In the genomic region with DNA sequence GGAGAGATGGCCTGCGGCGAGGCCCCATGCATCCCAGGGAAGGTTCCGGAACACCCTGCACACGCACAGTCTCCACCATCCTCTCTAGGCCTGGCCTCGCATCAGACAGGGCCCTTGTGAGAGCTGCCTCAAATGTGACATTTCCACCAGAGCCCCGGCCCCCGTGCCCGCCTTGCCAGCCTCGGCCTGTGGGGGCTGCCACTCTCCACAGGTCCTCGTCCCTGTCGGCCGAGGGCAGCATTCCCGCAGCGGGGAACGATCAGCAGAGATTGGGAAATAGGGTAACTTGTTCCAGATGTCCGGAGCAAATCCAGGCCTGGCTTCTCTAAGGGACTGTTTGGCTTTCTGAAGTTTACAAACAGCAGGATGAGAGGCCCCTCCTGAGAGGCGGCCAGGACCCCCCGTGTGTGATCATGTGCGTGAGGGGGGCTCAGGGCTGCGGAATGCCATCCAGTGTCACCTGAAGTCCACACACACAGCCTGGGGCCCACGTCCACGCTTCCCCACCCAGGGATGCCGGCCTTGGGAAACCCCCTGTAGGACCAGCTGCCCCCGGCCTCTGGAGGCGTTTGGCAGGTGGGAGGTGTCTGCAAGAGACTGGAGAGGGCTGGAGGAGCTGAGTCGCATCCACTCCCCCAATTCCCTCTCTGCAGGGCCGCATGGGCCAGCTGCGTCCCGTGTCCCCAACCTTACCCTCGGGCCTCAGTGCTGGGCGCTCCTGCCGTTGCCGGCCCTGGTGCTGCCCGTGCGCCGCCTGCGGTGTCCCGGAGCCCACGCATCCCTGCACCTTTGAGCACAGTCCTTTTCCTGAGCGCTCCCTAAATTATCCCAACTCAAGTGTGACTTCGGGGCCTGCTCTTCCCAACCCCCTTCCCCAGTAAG, we compare ENCODE assay signal across 20 cellular contexts.
A peak's percentile ranks its signal among the peaks of the same experiment; 100 is the strongest.
DNase-seq lines count a peak whose midpoint lies in the region; ATAC-seq and TF ChIP-seq lines count a peak whose summit lies in the region.
"Had no signal": no experiment of that assay in that cellular context is flagged by ENCODE, and none has a peak within 500 bp of the region (broad histone marks: within the 10 kb centered on the region; RNA-seq: fewer than 3 reads in every experiment).

No MANE protein-coding gene starts in this region.

- POLR2A ChIA-PET in Caco-2 (lab: Charles Lee) (no interaction called here), PC-9 (lab: Charles Lee; ENCODE audit: unreplicated experiment) (no interaction called here)

- H4K20me1 ChIP-seq in hepatocyte (ENCODE audit: insufficient read depth, poor library complexity, severe bottlenecking), result no peaks in the 10 kb centered on the region
- no peaks in the 10 kb centered on the region for H4K20me1 ChIP-seq in PC-9 (ENCODE audit: insufficient read depth)

- H3K27ac ChIP-seq in hepatocyte (peak overlapping the region; percentile 67), PC-9 (no peak overlapping the region)
- H3K27ac ChIP-seq: left lung had no signal

- no peaks in the 10 kb centered on the region for H3K4me1 ChIP-seq in Caco-2
- peaks cover 18% of the 10 kb centered on the region for H3K4me1 ChIP-seq in hepatocyte (ENCODE audit: insufficient read depth)
- peaks cover 8% of the 10 kb centered on the region for H3K4me1 ChIP-seq in PC-9 (replicated peaks; ENCODE audit: insufficient read depth)
- H3K4me1 ChIP-seq: left lung had no signal

- peak overlapping the region; percentile 73 for H3K27ac Mint-ChIP-seq in Caco-2 (ENCODE audit: unreplicated experiment)
- H3K27ac Mint-ChIP-seq: activated B cell treated with CpG ODN at 0.5 μM for 24 hours, T-cell had no signal

- H3K4me3 Mint-ChIP-seq in Caco-2 (ENCODE audit: unreplicated experiment), result no peak overlapping the region
- H3K4me3 Mint-ChIP-seq: activated B cell treated with CpG ODN at 0.5 μM for 24 hours, T-cell had no signal

- no peaks in the 10 kb centered on the region for H3K36me3 ChIP-seq in Caco-2 (ENCODE audit: control insufficient read depth, insufficient read depth, low read length)
- no peaks in the 10 kb centered on the region for H3K36me3 ChIP-seq in hepatocyte (replicated peaks; ENCODE audit: insufficient read depth, low read depth)
- H3K36me3 ChIP-seq in PC-9 (ENCODE audit: low read depth), result no peaks in the 10 kb centered on the region
- H3K36me3 ChIP-seq: left lung had no signal

- H3K9me2 ChIP-seq in hepatocyte (replicated peaks; ENCODE audit: insufficient read depth) (no peaks in the 10 kb centered on the region), PC-9 (ENCODE audit: insufficient read depth) (no peaks in the 10 kb centered on the region)

- H3K4me3 ChIP-seq in Caco-2 (ENCODE audit: low read depth, low read length) (no peak overlapping the region), hepatocyte (no peak overlapping the region), PC-9 (no peak overlapping the region)
- H3K4me3 ChIP-seq: left lung had no signal

- CTCF ChIA-PET in Caco-2 (lab: Charles Lee), result interaction anchor here (1.5 kb wide), 1 partner anchor 30 kb away, joined by 4 read pairs; no protein-coding TSS in a partner anchor
- CTCF ChIA-PET in PC-9 (lab: Charles Lee), result interaction anchor here (0.6 kb wide), 1 partner anchor 59 kb away, joined by 5 read pairs; no protein-coding TSS in a partner anchor

- H3K79me2 ChIP-seq in hepatocyte, result no peaks in the 10 kb centered on the region
- no peaks in the 10 kb centered on the region for H3K79me2 ChIP-seq in PC-9 (ENCODE audit: low read depth)

- H3K9me3 Mint-ChIP-seq in Caco-2 (ENCODE audit: unreplicated experiment), result no peaks in the 10 kb centered on the region
- H3K9me3 Mint-ChIP-seq: T-cell had no signal

- intact Hi-C loops in Caco-2 (cut with micrococcal nuclease; ENCODE audit: unreplicated experiment), result no loop called here
- intact Hi-C loops in left colon (cut with DNase I, micrococcal nuclease), result no loop called here
- intact Hi-C loops in PC-9 (cut with micrococcal nuclease; ENCODE audit: unreplicated experiment), result no loop called here

- H3K27me3 Mint-ChIP-seq in Caco-2 (ENCODE audit: insufficient read depth, unreplicated experiment), result no peaks in the 10 kb centered on the region

- no peaks in the 10 kb centered on the region for H3K9me3 ChIP-seq in Caco-2
- no peaks in the 10 kb centered on the region for H3K9me3 ChIP-seq in hepatocyte (ENCODE audit: low read depth)
- H3K9me3 ChIP-seq in PC-9 (ENCODE audit: insufficient read depth, low read depth), result no peaks in the 10 kb centered on the region
- H3K9me3 ChIP-seq: left lung had no signal

- H3F3A ChIP-seq in PC-9 (ENCODE audit: insufficient read depth, low read depth), result peaks cover 4% of the 10 kb centered on the region; the same call in 1 of the 2 replicates

- 66% methylated on average over 40 of the region's 41 CpGs for WGBS in hepatocyte (ENCODE audit: low lambda C conversion rate, missing lambda C conversion rate)

- no TSS peak for BruUV-seq in Caco-2 (replicated peaks; lab: Mats Ljungman, UMichigan)
- no TSS peak for BruUV-seq in PC-9 (replicated peaks; lab: Mats Ljungman, UMichigan)

- H3K27me3 ChIP-seq in Caco-2 (replicated peaks; ENCODE audit: control insufficient read depth, insufficient read depth, low read length) (no peaks in the 10 kb centered on the region), hepatocyte (no peaks in the 10 kb centered on the region), PC-9 (ENCODE audit: insufficient read depth, low read depth) (no peaks in the 10 kb centered on the region)
- H3K27me3 ChIP-seq: left lung had no signal

- H2AFZ ChIP-seq in hepatocyte (no peak overlapping the region), PC-9 (no peak overlapping the region)

- no peaks in the 10 kb centered on the region for H3K4me1 Mint-ChIP-seq in Caco-2 (ENCODE audit: low read depth, unreplicated experiment)
- H3K4me1 Mint-ChIP-seq: activated B cell treated with CpG ODN at 0.5 μM for 24 hours, T-cell had no signal

- H3K4me2 ChIP-seq in hepatocyte (no peak overlapping the region), PC-9 (no peak overlapping the region)

- no peaks in the 10 kb centered on the region for H3K36me3 Mint-ChIP-seq in Caco-2 (ENCODE audit: insufficient read depth, unreplicated experiment)
- H3K36me3 Mint-ChIP-seq: T-cell had no signal

- ATAC-seq in HG03280 (IDR thresholded peaks at IDR 0.05; ENCODE audit: unreplicated experiment) (no peak), left colon (no peak)
- ATAC-seq: left lung; stimulated activated naive CD8-positive, alpha-beta T cell treated with anti-CD3 and anti-CD28 coated beads, Interleukin-15, Interleukin-2, amounts not matched to agents 100 U/mL and 50 U/mL, for 24 hours; T-cell had no signal

- no peak for DNase-seq in Caco-2
- peak; percentile 47 for DNase-seq in brain pericyte (ENCODE audit: low read depth, low spot score)
- peak; percentile 52 for DNase-seq in hepatocyte (ENCODE audit: low spot score)
- peak; percentile 50 for DNase-seq in smooth muscle cell of the brain vasculature (ENCODE audit: low read depth, low spot score)
- no peak for DNase-seq in activated gamma-delta T cell (lab: John Stamatoyannopoulos, UW)
- DNase-seq in left colon, result no peak
- no peak for DNase-seq in PC-9
- DNase-seq: activated B cell treated with CpG ODN at 0.5 μM for 24 hours; activated naive CD4-positive, alpha-beta T cell treated with anti-CD3 and anti-CD28 coated beads, Interleukin-2, amount 50 U/mL, for 16 hours; AML-193; caudate nucleus; HCEC 1CT; hippocampal formation; KBM-7; left lung; NCI-H1417; NCI-H446 treated with DMSO at 0.1 percent for 48 hours; stimulated activated naive CD8-positive, alpha-beta T cell treated with anti-CD3 and anti-CD28 coated beads, Interleukin-15, Interleukin-2, amounts not matched to agents 100 U/mL and 50 U/mL, for 24 hours; T-cell had no signal

- TF ChIP-seq CTCF in Caco-2 (IDR thresholded peaks at IDR 0.05; ENCODE audit: insufficient read depth in 1 of 2, low read depth in 1 of 2, low read length in 1 of 2, severe bottlenecking in 1 of 2, unreplicated experiment in 1 of 2) (no peak), hepatocyte (IDR thresholded peaks at IDR 0.05; ENCODE audit: poor library complexity) (peak; percentile 14), PC-9 (conservative IDR thresholded peaks at IDR 0.05) (no peak)

Comparison
In these comparisons a context has a peak if more than half of its experiments do, and no peak if none do; other contexts are left out.
1. DNase-seq: peak in brain pericyte (single experiment), hepatocyte (single experiment) and smooth muscle cell of the brain vasculature (single experiment); none in Caco-2 (0 of 2), activated gamma-delta T cell (single experiment), left colon (0 of 2) and PC-9 (0 of 2).